ENCODE assay signal across 32 cellular contexts in genomic region chr10:2982146-2982545, GRCh38.
"Had no signal": no experiment of that assay in that cellular context is flagged by ENCODE, and none has a peak within 500 bp of the region (broad histone marks: within the 10 kb centered on the region; RNA-seq: fewer than 3 reads in every experiment).

No MANE protein-coding gene starts in this region.

- H3K27me3 ChIP-seq: cardiac muscle cell, Peyer's patch had no signal

- ATAC-seq: activated CD4-positive, alpha-beta T cell treated with anti-CD3 and anti-CD28 coated beads for 36 hours; activated CD4-positive, CD25-positive, alpha-beta regulatory T cell treated with anti-CD3 and anti-CD28 coated beads, Interleukin-2, amount 50 U/mL, for 24 hours; activated CD8-positive, alpha-beta T cell treated with anti-CD3 and anti-CD28 coated beads, Interleukin-2, amount 10 ng/mL, durations not matched to agents 7 days and 5 days; activated T-cell treated with anti-CD3 and anti-CD28 coated beads, Interleukin-2, amount 50 U/mL, for 72 hours; activated T-helper 17 cell treated with anti-CD3 and anti-CD28 coated beads, Interleukin-2, amount 50 U/mL, for 72 hours; PC-3; Right ventricle myocardium inferior; WTC11 had no signal

- H3K4me3 Mint-ChIP-seq: activated CD4-positive, alpha-beta T cell treated with anti-CD3 and anti-CD28 coated beads for 36 hours; activated CD4-positive, alpha-beta T cell treated with anti-CD3 and anti-CD28 coated beads, Interleukin-2, amount 10 ng/mL, durations not matched to agents 7 days and 5 days; activated CD8-positive, alpha-beta T cell treated with anti-CD3 and anti-CD28 coated beads, Interleukin-2, amount 10 ng/mL, durations not matched to agents 7 days and 5 days; activated naive CD8-positive, alpha-beta T cell treated with anti-CD3 and anti-CD28 coated beads for 36 hours; activated T-cell treated with anti-CD3 and anti-CD28 coated beads, Interleukin-2, amount 50 U/mL, for 72 hours; activated T-helper 17 cell treated with anti-CD3 and anti-CD28 coated beads, Interleukin-2, amount 50 U/mL, for 72 hours; central memory CD8-positive, alpha-beta T cell; WTC11 had no signal

- DNase-seq: activated CD4-positive, alpha-beta T cell treated with anti-CD3 and anti-CD28 coated beads for 36 hours; activated CD4-positive, alpha-beta T cell treated with anti-CD3 and anti-CD28 coated beads, Interleukin-2, amount 10 ng/mL, durations not matched to agents 7 days and 5 days; activated CD4-positive, alpha-beta T cell treated with anti-CD3 and anti-CD28 coated beads, Interleukin-2, amount 50 U/mL, for 48 hours; activated CD8-positive, alpha-beta memory T cell treated with anti-CD3 and anti-CD28 coated beads, Interleukin-2, amount 50 U/mL, for 4 hours; activated CD8-positive, alpha-beta T cell treated with anti-CD3 and anti-CD28 coated beads, Interleukin-2, amount 10 ng/mL, durations not matched to agents 7 days and 5 days; activated effector memory CD4-positive, alpha-beta T cell treated with anti-CD3 and anti-CD28 coated beads, Interleukin-2, amount 50 U/mL, for 16 hours; activated naive CD4-positive, alpha-beta T cell; activated naive CD4-positive, alpha-beta T cell treated with anti-CD3 and anti-CD28 coated beads, Interleukin-2, amount 50 U/mL, for 16 hours; activated naive CD8-positive, alpha-beta T cell treated with anti-CD3 and anti-CD28 coated beads for 36 hours; activated T-cell treated with anti-CD3 and anti-CD28 coated beads, Interleukin-2, amount 50 U/mL, for 72 hours; amniotic stem cell; aorta; Karpas-422; KBM-7; NCI-H1092; NCI-H1436 treated with DMSO at 0.1 percent for 48 hours; NCI-H1694 treated with DMSO at 0.1 percent for 48 hours; NCI-H2029; NCI-H345; NCI-H524 treated with DMSO at 0.1 percent for 48 hours; PC-3; Peyer's patch; SIG-M5; SW 1271; T1000 had no signal

- H3K27ac ChIP-seq: cardiac muscle cell, Peyer's patch, RWPE1 had no signal

- H3K36me3 ChIP-seq: cardiac muscle cell, Peyer's patch had no signal

- H3K27ac Mint-ChIP-seq: activated CD4-positive, alpha-beta T cell treated with anti-CD3 and anti-CD28 coated beads for 36 hours; activated CD4-positive, alpha-beta T cell treated with anti-CD3 and anti-CD28 coated beads, Interleukin-2, amount 10 ng/mL, durations not matched to agents 7 days and 5 days; activated CD8-positive, alpha-beta T cell treated with anti-CD3 and anti-CD28 coated beads, Interleukin-2, amount 10 ng/mL, durations not matched to agents 7 days and 5 days; activated naive CD8-positive, alpha-beta T cell treated with anti-CD3 and anti-CD28 coated beads for 36 hours; activated T-cell treated with anti-CD3 and anti-CD28 coated beads, Interleukin-2, amount 50 U/mL, for 72 hours; activated T-helper 17 cell treated with anti-CD3 and anti-CD28 coated beads, Interleukin-2, amount 50 U/mL, for 72 hours; WTC11 had no signal

- H3K9me3 ChIP-seq: Peyer's patch had no signal

- H3K9me3 Mint-ChIP-seq: activated CD4-positive, alpha-beta T cell treated with anti-CD3 and anti-CD28 coated beads, Interleukin-2, amount 10 ng/mL, durations not matched to agents 7 days and 5 days; activated naive CD8-positive, alpha-beta T cell treated with anti-CD3 and anti-CD28 coated beads for 36 hours; activated T-cell treated with anti-CD3 and anti-CD28 coated beads, Interleukin-2, amount 50 U/mL, for 72 hours; activated T-helper 17 cell treated with anti-CD3 and anti-CD28 coated beads, Interleukin-2, amount 50 U/mL, for 72 hours; central memory CD8-positive, alpha-beta T cell; WTC11 had no signal

- H3K4me3 ChIP-seq: cardiac muscle cell, Peyer's patch had no signal

- H3K36me3 Mint-ChIP-seq: activated naive CD8-positive, alpha-beta T cell treated with anti-CD3 and anti-CD28 coated beads for 36 hours; WTC11 had no signal
